ENCODE assay signal across 25 cellular contexts in genomic region chr18:6748241-6748640, GRCh38. TPM values are rescaled to one million over a fixed set of nuclear protein-coding genes. Genes with fewer than 3 reads are reported as not detected.
DNase-seq lines count a peak whose midpoint lies in the region; ATAC-seq and TF ChIP-seq lines count a peak whose summit lies in the region.
"Had no signal": no experiment of that assay in that cellular context is flagged by ENCODE, and none has a peak within 500 bp of the region (broad histone marks: within the 10 kb centered on the region; RNA-seq: fewer than 3 reads in every experiment).

No MANE protein-coding gene starts in this region.

- no peak overlapping the region for H3K4me3 ChIP-seq in SJCRH30
- no peak overlapping the region for H3K4me3 ChIP-seq in smooth muscle cell
- H3K4me3 ChIP-seq: BLaER1 treated with 17β-estradiol and CSF1 and Interleukin-3, amounts not matched to agents 10 nM and 100 nM; MG63; spleen; upper lobe of left lung had no signal

- no peak overlapping the region for H3K27ac Mint-ChIP-seq in T-helper 2 cell treated with Interferon-gamma antibody and Interleukin-4, amounts not matched to agents 5 μg/mL and 100 μg/mL, for 36 hours
- H3K27ac Mint-ChIP-seq: activated CD4-positive, alpha-beta T cell treated with anti-CD3 and anti-CD28 coated beads for 36 hours; activated naive CD8-positive, alpha-beta T cell treated with anti-CD3 and anti-CD28 coated beads for 36 hours; T-helper 1 cell treated with Interleukin-12 subunit alpha and Interleukin-12 subunit beta and Interleukin-4 antibody, amounts not matched to agents 30 μg/mL and 1 μg/mL, for 36 hours had no signal

- H3K9me3 ChIP-seq in SJCRH30 (replicated peaks) (no peaks in the 10 kb centered on the region; the same call in 1 of the 2 replicates), smooth muscle cell (replicated peaks; ENCODE audit: low read depth) (no peaks in the 10 kb centered on the region)

- no peaks in the 10 kb centered on the region for H3K27me3 Mint-ChIP-seq in T-helper 2 cell treated with Interferon-gamma antibody and Interleukin-4, amounts not matched to agents 5 μg/mL and 100 μg/mL, for 36 hours (ENCODE audit: low read depth)
- H3K27me3 Mint-ChIP-seq: activated naive CD8-positive, alpha-beta T cell treated with anti-CD3 and anti-CD28 coated beads for 36 hours had no signal

- H3K27ac ChIP-seq in SJCRH30 (peak overlapping the region; percentile 22), smooth muscle cell (ENCODE audit: low read depth) (peak overlapping the region; percentile 89)
- H3K27ac ChIP-seq: BLaER1 treated with 17β-estradiol and CSF1 and Interleukin-3, amounts not matched to agents 10 nM and 100 nM; spleen; upper lobe of left lung had no signal

- H3K27me3 ChIP-seq in SJCRH30 = no peaks in the 10 kb centered on the region
- H3K27me3 ChIP-seq in smooth muscle cell (ENCODE audit: low read depth) = no peaks in the 10 kb centered on the region
- H3K27me3 ChIP-seq: BLaER1 treated with 17β-estradiol and CSF1 and Interleukin-3, amounts not matched to agents 10 nM and 100 nM; MG63; spleen; upper lobe of left lung had no signal

- H3K4me1 Mint-ChIP-seq in T-helper 2 cell treated with Interferon-gamma antibody and Interleukin-4, amounts not matched to agents 5 μg/mL and 100 μg/mL, for 36 hours (ENCODE audit: low read depth) = no peaks in the 10 kb centered on the region
- H3K4me1 Mint-ChIP-seq: activated CD4-positive, alpha-beta T cell treated with anti-CD3 and anti-CD28 coated beads for 36 hours; activated naive CD8-positive, alpha-beta T cell treated with anti-CD3 and anti-CD28 coated beads for 36 hours had no signal

- H3K36me3 ChIP-seq in SJCRH30 (no peaks in the 10 kb centered on the region), smooth muscle cell (ENCODE audit: low read depth) (no peaks in the 10 kb centered on the region)
- H3K36me3 ChIP-seq: BLaER1 treated with 17β-estradiol and CSF1 and Interleukin-3, amounts not matched to agents 10 nM and 100 nM; MG63; spleen; upper lobe of left lung had no signal

- peaks cover 20% of the 10 kb centered on the region for H3F3A ChIP-seq in smooth muscle cell (ENCODE audit: low read depth)

- H3K9ac ChIP-seq in smooth muscle cell (ENCODE audit: low read depth) = no peak overlapping the region
- H3K9ac ChIP-seq: BLaER1 treated with 17β-estradiol and CSF1 and Interleukin-3, amounts not matched to agents 10 nM and 100 nM had no signal

- TF ChIP-seq CTCF in smooth muscle cell (IDR thresholded peaks at IDR 0.05; ENCODE audit: borderline replicate concordance, insufficient read depth, poor library complexity, severe bottlenecking) = no peak

- no peak overlapping the region for H3K4me3 Mint-ChIP-seq in T-helper 2 cell treated with Interferon-gamma antibody and Interleukin-4, amounts not matched to agents 5 μg/mL and 100 μg/mL, for 36 hours
- H3K4me3 Mint-ChIP-seq: activated CD4-positive, alpha-beta T cell treated with anti-CD3 and anti-CD28 coated beads for 36 hours; activated naive CD8-positive, alpha-beta T cell treated with anti-CD3 and anti-CD28 coated beads for 36 hours; T-helper 1 cell treated with Interleukin-12 subunit alpha and Interleukin-12 subunit beta and Interleukin-4 antibody, amounts not matched to agents 30 μg/mL and 1 μg/mL, for 36 hours had no signal

- 72% methylated on average over 2 of the region's 2 CpGs for WGBS in smooth muscle cell (ENCODE audit: low lambda C conversion rate)

- DNase-seq in SJCRH30 (no peak), Right ventricle myocardium superior (no peak), myocyte (ENCODE audit: low read depth) (peak; percentile 84), smooth muscle cell (lab: John Stamatoyannopoulos, UW; ENCODE audit: unreplicated experiment) (no peak), GM19238 (ENCODE audit: insufficient read length, low spot score) (no peak)
- no peak for DNase-seq in stimulated activated naive CD8-positive, alpha-beta T cell treated with anti-CD3 and anti-CD28 coated beads, Interleukin-15, Interleukin-2, amounts not matched to agents 100 U/mL and 50 U/mL, for 24 hours
- no peak for DNase-seq in activated naive CD4-positive, alpha-beta T cell (lab: John Stamatoyannopoulos, UW)
- no peak for DNase-seq in T-helper 2 cell treated with Interferon-gamma antibody and Interleukin-4, amounts not matched to agents 5 μg/mL and 100 μg/mL, for 36 hours (ENCODE audit: low spot score)
- DNase-seq: activated CD4-positive, alpha-beta T cell treated with anti-CD3 and anti-CD28 coated beads for 36 hours; activated effector memory CD4-positive, alpha-beta T cell treated with Interleukin-2 at 50 U/mL for 16 hours; activated naive CD8-positive, alpha-beta T cell treated with anti-CD3 and anti-CD28 coated beads for 36 hours; aorta; cerebellar nuclear complex; COR-L47; GF-D8; KG1; NCI-H1105 treated with DMSO at 0.1 percent for 48 hours; NCI-H526; spleen; substantia nigra; upper lobe of left lung had no signal

- H3K9me3 Mint-ChIP-seq in T-helper 2 cell treated with Interferon-gamma antibody and Interleukin-4, amounts not matched to agents 5 μg/mL and 100 μg/mL, for 36 hours = no peaks in the 10 kb centered on the region
- H3K9me3 Mint-ChIP-seq: T-helper 1 cell treated with Interleukin-12 subunit alpha and Interleukin-12 subunit beta and Interleukin-4 antibody, amounts not matched to agents 30 μg/mL and 1 μg/mL, for 36 hours had no signal

- H3K79me2 ChIP-seq in smooth muscle cell (ENCODE audit: low read depth) = peaks cover 31% of the 10 kb centered on the region

- peak overlapping the region; percentile 68 for H3K4me2 ChIP-seq in smooth muscle cell
- H3K4me2 ChIP-seq: BLaER1 treated with 17β-estradiol and CSF1 and Interleukin-3, amounts not matched to agents 10 nM and 100 nM had no signal

- peak; percentile 93 for ATAC-seq in Right ventricle myocardium superior (ENCODE audit: poor library complexity)
- no peak for ATAC-seq in stimulated activated naive CD8-positive, alpha-beta T cell treated with anti-CD3 and anti-CD28 coated beads, Interleukin-15, Interleukin-2, amounts not matched to agents 100 U/mL and 50 U/mL, for 24 hours
- ATAC-seq: activated CD4-positive, alpha-beta T cell treated with anti-CD3 and anti-CD28 coated beads for 36 hours; HCT116 had no signal

- H3K36me3 Mint-ChIP-seq in T-helper 2 cell treated with Interferon-gamma antibody and Interleukin-4, amounts not matched to agents 5 μg/mL and 100 μg/mL, for 36 hours (ENCODE audit: low read depth) = no peaks in the 10 kb centered on the region
- H3K36me3 Mint-ChIP-seq: activated naive CD8-positive, alpha-beta T cell treated with anti-CD3 and anti-CD28 coated beads for 36 hours had no signal

- no peaks in the 10 kb centered on the region for H4K20me1 ChIP-seq in smooth muscle cell (ENCODE audit: low read depth)
- H4K20me1 ChIP-seq: BLaER1 treated with 17β-estradiol and CSF1 and Interleukin-3, amounts not matched to agents 10 nM and 100 nM had no signal

- intact Hi-C loops in Right ventricle myocardium superior (cut with DNase I) = no loop called here

- H3K4me1 ChIP-seq in SJCRH30 (peaks cover 64% of the 10 kb centered on the region), smooth muscle cell (ENCODE audit: low read depth) (peaks cover 51% of the 10 kb centered on the region)
- H3K4me1 ChIP-seq: upper lobe of left lung had no signal

- H2AFZ ChIP-seq in smooth muscle cell (ENCODE audit: low read depth) = no peak overlapping the region

RNA-seq across cellular contexts. Expression of gene ARHGAP28, which starts 18.7 kb away (rescaled TPM):
- 12.6 and 15.1 TPM in 2 replicates for total RNA-seq in SJCRH30 (2014; rRNA removed; shearing (Covaris generic))
- total RNA-seq in Right ventricle myocardium superior (1.1 TPM), myocyte (14.7 and 17.8 TPM in 2 replicates), smooth muscle cell (27.7 and 40.0 TPM in 2 replicates)
- polyA plus RNA-seq in myocyte (2012) = 6.2 TPM
- polyA plus RNA-seq in smooth muscle cell = 13.8 and 16.2 TPM in 2 replicates
- total RNA-seq: activated CD4-positive, alpha-beta T cell treated with anti-CD3 and anti-CD28 coated beads for 36 hours; activated naive CD8-positive, alpha-beta T cell treated with anti-CD3 and anti-CD28 coated beads for 36 hours had no signal
